9 cellular contexts compared by ENCODE assay signal in the genomic region with DNA sequence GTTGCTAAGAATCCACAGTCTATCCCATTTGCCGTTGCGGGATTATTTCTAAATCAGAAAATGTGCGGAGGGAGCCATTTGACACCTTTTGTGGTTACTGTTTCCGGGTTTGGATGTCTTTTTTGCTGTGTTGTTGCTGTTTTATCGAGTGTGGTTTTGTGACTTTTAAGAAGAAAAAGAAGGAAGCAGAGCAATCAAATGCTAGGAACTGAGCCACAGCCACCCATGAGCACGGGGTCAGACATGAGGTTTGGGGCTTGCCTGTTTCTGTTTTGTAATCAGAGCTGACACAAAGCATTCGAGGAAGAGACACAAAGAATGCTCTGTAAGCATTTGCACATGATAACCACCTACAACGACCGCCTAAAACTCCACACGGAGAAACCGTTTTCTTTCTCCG. TPM values are rescaled to one million over a fixed set of nuclear protein-coding genes. Genes with fewer than 3 reads are reported as not detected.
DNase-seq lines count a peak whose midpoint lies in the region; ATAC-seq and TF ChIP-seq lines count a peak whose summit lies in the region.
"Had no signal": no experiment of that assay in that cellular context is flagged by ENCODE, and none has a peak within 500 bp of the region (broad histone marks: within the 10 kb centered on the region; RNA-seq: fewer than 3 reads in every experiment).

No MANE protein-coding gene starts in this region.

- CTCF ChIA-PET in WTC11 (lab: Charles Lee): interaction anchor here (0.5 to 4.2 kb wide), 2 partner anchors 40 to 278 kb away, joined by 3 to 15 read pairs; no protein-coding TSS in a partner anchor

- DNase-seq in Right ventricle myocardium superior (peak; percentile 11), left ventricle myocardium inferior (no peak), WTC11 (ENCODE audit: low spot score) (no peak), type B pancreatic cell (ENCODE audit: extremely low spot score, unreplicated experiment) (no peak), NCI-H2227 (lab: John Stamatoyannopoulos, UW; ENCODE audit: unreplicated experiment) (no peak), SHP77 treated with DMSO at 0.1 percent for 48 hours (lab: John Stamatoyannopoulos, UW) (no peak), NCI-H1694 treated with DMSO at 0.1 percent for 48 hours (lab: John Stamatoyannopoulos, UW) (no peak)
- no peak for DNase-seq in effector memory CD8-positive, alpha-beta T cell
- DNase-seq: NCI-H2171 treated with DMSO at 0.1 percent for 48 hours had no signal

- H3K9me3 ChIP-seq in left ventricle myocardium inferior (replicated peaks): no peaks in the 10 kb centered on the region

- H3K36me3 Mint-ChIP-seq in WTC11 (no peaks in the 10 kb centered on the region), type B pancreatic cell (peaks cover 4% of the 10 kb centered on the region)
- peaks cover 7% of the 10 kb centered on the region for H3K36me3 Mint-ChIP-seq in effector memory CD8-positive, alpha-beta T cell (ENCODE audit: insufficient read depth)

- no peak for ATAC-seq in Right ventricle myocardium superior (ENCODE audit: poor library complexity)
- ATAC-seq in WTC11: no peak
- ATAC-seq in effector memory CD8-positive, alpha-beta T cell (replicated peaks): peak; percentile 73

- H3K9me3 Mint-ChIP-seq in WTC11 (no peaks in the 10 kb centered on the region), type B pancreatic cell (no peaks in the 10 kb centered on the region)
- H3K9me3 Mint-ChIP-seq in effector memory CD8-positive, alpha-beta T cell: no peaks in the 10 kb centered on the region

- intact Hi-C loops in Right ventricle myocardium superior (cut with DNase I): no loop called here
- intact Hi-C loops in left ventricle myocardium inferior (cut with micrococcal nuclease): no loop called here

- no peaks in the 10 kb centered on the region for H3K4me1 Mint-ChIP-seq in WTC11
- H3K4me1 Mint-ChIP-seq in effector memory CD8-positive, alpha-beta T cell (ENCODE audit: low read depth in 2 of 2): peaks cover 26 to 28% of the 10 kb centered on the region in 2 donors
- peaks cover 23% of the 10 kb centered on the region for H3K4me1 Mint-ChIP-seq in type B pancreatic cell (ENCODE audit: unreplicated experiment)

- H3K4me3 Mint-ChIP-seq in WTC11 (no peak overlapping the region), type B pancreatic cell (no peak overlapping the region)
- H3K4me3 Mint-ChIP-seq in effector memory CD8-positive, alpha-beta T cell: peak overlapping the region; percentile 23 to 40

- peaks cover 23% of the 10 kb centered on the region for H3K4me1 ChIP-seq in left ventricle myocardium inferior

- POLR2A ChIA-PET in WTC11 (lab: Charles Lee): no interaction called here

- H3K36me3 ChIP-seq in left ventricle myocardium inferior: peaks cover 30% of the 10 kb centered on the region

- no peak overlapping the region for H3K4me3 ChIP-seq in left ventricle myocardium inferior

- TF ChIP-seq CTCF in left ventricle myocardium inferior (IDR thresholded peaks at IDR 0.05; ENCODE audit: borderline replicate concordance) (no peak), WTC11 (IDR thresholded peaks at IDR 0.05) (no peak), type B pancreatic cell (conservative IDR thresholded peaks at IDR 0.05) (no peak)

- H3K27me3 ChIP-seq in left ventricle myocardium inferior (ENCODE audit: low read depth): no peaks in the 10 kb centered on the region

- H3K27ac Mint-ChIP-seq in WTC11 (peak overlapping the region; percentile 43), type B pancreatic cell (peak overlapping the region; percentile 71)
- H3K27ac Mint-ChIP-seq in effector memory CD8-positive, alpha-beta T cell: peak overlapping the region; percentile 66 to 88

- H3K27ac ChIP-seq in left ventricle myocardium inferior (replicated peaks): no peak overlapping the region

- no peaks in the 10 kb centered on the region for H3K27me3 Mint-ChIP-seq in WTC11 (ENCODE audit: low read depth)
- H3K27me3 Mint-ChIP-seq in effector memory CD8-positive, alpha-beta T cell: no peaks in the 10 kb centered on the region
- no peaks in the 10 kb centered on the region for H3K27me3 Mint-ChIP-seq in type B pancreatic cell

TF ChIP-seq in WTC11, 78 proteins besides CTCF, POLR2A, EP300 and RAD21:
- TF ChIP-seq CREB1 (CRISPR knock-in tag; IDR thresholded peaks at IDR 0.05) (no peak), OVOL2 (CRISPR knock-in tag; IDR thresholded peaks at IDR 0.05; ENCODE audit: borderline replicate concordance) (no peak), CREM (CRISPR knock-in tag; IDR thresholded peaks at IDR 0.05) (no peak), TEAD4 (CRISPR knock-in tag; IDR thresholded peaks at IDR 0.05) (no peak), ZNF138 (CRISPR knock-in tag; conservative IDR thresholded peaks at IDR 0.05) (no peak), RELA (CRISPR knock-in tag; IDR thresholded peaks at IDR 0.05; ENCODE audit: borderline replicate concordance) (no peak), CBFB (CRISPR knock-in tag; IDR thresholded peaks at IDR 0.05; ENCODE audit: low read depth) (no peak)
- TF ChIP-seq, protein P1, sequence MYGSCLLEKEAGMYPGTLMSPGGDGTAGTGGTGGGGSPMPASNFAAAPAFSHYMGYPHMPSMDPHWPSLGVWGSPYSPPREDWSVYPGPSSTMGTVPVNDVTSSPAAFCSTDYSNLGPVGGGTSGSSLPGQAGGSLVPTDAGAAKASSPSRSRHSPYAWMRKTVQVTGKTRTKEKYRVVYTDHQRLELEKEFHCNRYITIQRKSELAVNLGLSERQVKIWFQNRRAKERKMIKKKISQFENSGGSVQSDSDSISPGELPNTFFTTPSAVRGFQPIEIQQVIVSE (CRISPR knock-in tag; IDR thresholded peaks at IDR 0.05; ENCODE audit: borderline replicate concordance): no peak
- TF ChIP-seq, protein P2, sequence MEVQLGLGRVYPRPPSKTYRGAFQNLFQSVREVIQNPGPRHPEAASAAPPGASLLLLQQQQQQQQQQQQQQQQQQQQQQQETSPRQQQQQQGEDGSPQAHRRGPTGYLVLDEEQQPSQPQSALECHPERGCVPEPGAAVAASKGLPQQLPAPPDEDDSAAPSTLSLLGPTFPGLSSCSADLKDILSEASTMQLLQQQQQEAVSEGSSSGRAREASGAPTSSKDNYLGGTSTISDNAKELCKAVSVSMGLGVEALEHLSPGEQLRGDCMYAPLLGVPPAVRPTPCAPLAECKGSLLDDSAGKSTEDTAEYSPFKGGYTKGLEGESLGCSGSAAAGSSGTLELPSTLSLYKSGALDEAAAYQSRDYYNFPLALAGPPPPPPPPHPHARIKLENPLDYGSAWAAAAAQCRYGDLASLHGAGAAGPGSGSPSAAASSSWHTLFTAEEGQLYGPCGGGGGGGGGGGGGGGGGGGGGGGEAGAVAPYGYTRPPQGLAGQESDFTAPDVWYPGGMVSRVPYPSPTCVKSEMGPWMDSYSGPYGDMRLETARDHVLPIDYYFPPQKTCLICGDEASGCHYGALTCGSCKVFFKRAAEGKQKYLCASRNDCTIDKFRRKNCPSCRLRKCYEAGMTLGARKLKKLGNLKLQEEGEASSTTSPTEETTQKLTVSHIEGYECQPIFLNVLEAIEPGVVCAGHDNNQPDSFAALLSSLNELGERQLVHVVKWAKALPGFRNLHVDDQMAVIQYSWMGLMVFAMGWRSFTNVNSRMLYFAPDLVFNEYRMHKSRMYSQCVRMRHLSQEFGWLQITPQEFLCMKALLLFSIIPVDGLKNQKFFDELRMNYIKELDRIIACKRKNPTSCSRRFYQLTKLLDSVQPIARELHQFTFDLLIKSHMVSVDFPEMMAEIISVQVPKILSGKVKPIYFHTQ (CRISPR knock-in tag; IDR thresholded peaks at IDR 0.05): no peak
- TF ChIP-seq, protein P3, sequence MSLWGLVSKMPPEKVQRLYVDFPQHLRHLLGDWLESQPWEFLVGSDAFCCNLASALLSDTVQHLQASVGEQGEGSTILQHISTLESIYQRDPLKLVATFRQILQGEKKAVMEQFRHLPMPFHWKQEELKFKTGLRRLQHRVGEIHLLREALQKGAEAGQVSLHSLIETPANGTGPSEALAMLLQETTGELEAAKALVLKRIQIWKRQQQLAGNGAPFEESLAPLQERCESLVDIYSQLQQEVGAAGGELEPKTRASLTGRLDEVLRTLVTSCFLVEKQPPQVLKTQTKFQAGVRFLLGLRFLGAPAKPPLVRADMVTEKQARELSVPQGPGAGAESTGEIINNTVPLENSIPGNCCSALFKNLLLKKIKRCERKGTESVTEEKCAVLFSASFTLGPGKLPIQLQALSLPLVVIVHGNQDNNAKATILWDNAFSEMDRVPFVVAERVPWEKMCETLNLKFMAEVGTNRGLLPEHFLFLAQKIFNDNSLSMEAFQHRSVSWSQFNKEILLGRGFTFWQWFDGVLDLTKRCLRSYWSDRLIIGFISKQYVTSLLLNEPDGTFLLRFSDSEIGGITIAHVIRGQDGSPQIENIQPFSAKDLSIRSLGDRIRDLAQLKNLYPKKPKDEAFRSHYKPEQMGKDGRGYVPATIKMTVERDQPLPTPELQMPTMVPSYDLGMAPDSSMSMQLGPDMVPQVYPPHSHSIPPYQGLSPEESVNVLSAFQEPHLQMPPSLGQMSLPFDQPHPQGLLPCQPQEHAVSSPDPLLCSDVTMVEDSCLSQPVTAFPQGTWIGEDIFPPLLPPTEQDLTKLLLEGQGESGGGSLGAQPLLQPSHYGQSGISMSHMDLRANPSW (CRISPR knock-in tag; conservative IDR thresholded peaks at IDR 0.05; ENCODE audit: low read depth): no peak

RNA-seq across cellular contexts. Expression of a gene that starts 53.1 kb away (rescaled TPM):
- 13.6 TPM for total RNA-seq in Right ventricle myocardium superior
- total RNA-seq in left ventricle myocardium inferior: 15.9 TPM
- 15.0 to 23.1 TPM (median 19.6 TPM) in 3 replicates for total RNA-seq in WTC11 (2021)
- total RNA-seq in type B pancreatic cell (ENCODE audit: low replicate concordance): 29.1 and 33.4 TPM in 2 replicates

Comparison
In these comparisons a context has a peak if more than half of its experiments do, and no peak if none do; other contexts are left out.
1. H3K4me3 Mint-ChIP-seq: peak in effector memory CD8-positive, alpha-beta T cell (2 of 2); none in WTC11 (single experiment) and type B pancreatic cell (single experiment).
2. Peak in every context shown above with its lines, with median percentiles within 50 percentile points of each other: H3K27ac Mint-ChIP-seq.